Comparison of ENCODE assay signal across 3 cellular contexts in the genomic region with DNA sequence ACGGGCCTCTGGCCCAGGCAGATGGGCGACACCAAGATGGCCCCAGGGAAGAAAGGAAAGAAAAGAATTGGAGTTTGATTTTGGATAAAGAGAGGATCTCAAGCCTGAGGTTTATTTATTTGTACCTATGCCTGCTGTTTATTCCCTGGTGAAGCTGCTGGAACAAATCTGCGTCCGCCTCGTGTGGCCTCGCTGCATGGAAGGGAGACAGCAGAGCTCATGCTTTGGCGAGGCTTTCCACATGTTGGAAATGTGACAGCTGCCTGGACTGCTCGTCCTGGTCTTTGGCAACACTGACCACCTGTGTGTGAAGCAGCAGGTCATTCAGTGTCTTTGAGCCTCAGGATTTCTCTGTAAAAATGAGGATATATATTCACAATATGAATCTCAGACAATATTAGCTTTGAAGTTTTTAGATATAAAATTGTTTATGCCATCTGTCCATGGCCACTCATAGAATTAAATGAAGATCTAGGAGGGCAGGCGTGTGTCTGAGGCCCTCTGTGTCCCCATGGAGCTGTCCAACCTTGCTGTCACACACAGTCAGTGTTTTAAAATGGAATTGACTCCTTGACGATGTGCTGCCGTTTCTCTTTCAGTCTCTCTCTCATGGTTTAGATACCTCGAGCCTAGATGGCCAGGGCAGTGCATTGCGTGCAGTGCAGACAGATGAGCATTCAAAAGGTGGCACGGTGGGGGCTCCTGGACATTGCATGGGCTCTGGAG.
TF ChIP-seq lines count a peak whose summit lies in the region.

No MANE protein-coding gene starts in this region.

TF ChIP-seq in SK-N-SH, 30 proteins besides CTCF, POLR2A, EP300 and RAD21 (continued from another document):
- TF ChIP-seq, protein P1, sequence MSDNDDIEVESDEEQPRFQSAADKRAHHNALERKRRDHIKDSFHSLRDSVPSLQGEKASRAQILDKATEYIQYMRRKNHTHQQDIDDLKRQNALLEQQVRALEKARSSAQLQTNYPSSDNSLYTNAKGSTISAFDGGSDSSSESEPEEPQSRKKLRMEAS (IDR thresholded peaks at IDR 0.05; ENCODE audit: low read depth), result no peak
TF ChIP-seq in SK-N-SH: peak in this region for 1.

TF ChIP-seq in SK-N-SH treated with all-trans-retinoic acid at 6 μM for 48 hours, 23 proteins besides CTCF, POLR2A, EP300 and RAD21 (continued from another document):
- TF ChIP-seq TCF4 (CRISPR knock-in tag; IDR thresholded peaks at IDR 0.05; ENCODE audit: borderline replicate concordance) (no peak), TOX (CRISPR knock-in tag; IDR thresholded peaks at IDR 0.05; ENCODE audit: borderline replicate concordance) (no peak)
- TF ChIP-seq, protein P2, sequence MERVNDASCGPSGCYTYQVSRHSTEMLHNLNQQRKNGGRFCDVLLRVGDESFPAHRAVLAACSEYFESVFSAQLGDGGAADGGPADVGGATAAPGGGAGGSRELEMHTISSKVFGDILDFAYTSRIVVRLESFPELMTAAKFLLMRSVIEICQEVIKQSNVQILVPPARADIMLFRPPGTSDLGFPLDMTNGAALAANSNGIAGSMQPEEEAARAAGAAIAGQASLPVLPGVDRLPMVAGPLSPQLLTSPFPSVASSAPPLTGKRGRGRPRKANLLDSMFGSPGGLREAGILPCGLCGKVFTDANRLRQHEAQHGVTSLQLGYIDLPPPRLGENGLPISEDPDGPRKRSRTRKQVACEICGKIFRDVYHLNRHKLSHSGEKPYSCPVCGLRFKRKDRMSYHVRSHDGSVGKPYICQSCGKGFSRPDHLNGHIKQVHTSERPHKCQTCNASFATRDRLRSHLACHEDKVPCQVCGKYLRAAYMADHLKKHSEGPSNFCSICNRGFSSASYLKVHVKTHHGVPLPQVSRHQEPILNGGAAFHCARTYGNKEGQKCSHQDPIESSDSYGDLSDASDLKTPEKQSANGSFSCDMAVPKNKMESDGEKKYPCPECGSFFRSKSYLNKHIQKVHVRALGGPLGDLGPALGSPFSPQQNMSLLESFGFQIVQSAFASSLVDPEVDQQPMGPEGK (CRISPR knock-in tag; IDR thresholded peaks at IDR 0.05; ENCODE audit: borderline replicate concordance), result no peak
- TF ChIP-seq, protein P3, sequence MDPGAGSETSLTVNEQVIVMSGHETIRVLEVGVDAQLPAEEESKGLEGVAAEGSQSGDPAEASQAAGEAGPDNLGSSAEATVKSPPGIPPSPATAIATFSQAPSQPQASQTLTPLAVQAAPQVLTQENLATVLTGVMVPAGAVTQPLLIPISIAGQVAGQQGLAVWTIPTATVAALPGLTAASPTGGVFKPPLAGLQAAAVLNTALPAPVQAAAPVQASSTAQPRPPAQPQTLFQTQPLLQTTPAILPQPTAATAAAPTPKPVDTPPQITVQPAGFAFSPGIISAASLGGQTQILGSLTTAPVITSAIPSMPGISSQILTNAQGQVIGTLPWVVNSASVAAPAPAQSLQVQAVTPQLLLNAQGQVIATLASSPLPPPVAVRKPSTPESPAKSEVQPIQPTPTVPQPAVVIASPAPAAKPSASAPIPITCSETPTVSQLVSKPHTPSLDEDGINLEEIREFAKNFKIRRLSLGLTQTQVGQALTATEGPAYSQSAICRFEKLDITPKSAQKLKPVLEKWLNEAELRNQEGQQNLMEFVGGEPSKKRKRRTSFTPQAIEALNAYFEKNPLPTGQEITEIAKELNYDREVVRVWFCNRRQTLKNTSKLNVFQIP (CRISPR knock-in tag; IDR thresholded peaks at IDR 0.05; ENCODE audit: borderline replicate concordance, low read depth), result no peak

TF ChIP-seq in PFSK-1, 5 proteins besides CTCF, POLR2A, EP300 and RAD21 (continued from another document):
- TF ChIP-seq, protein P4, sequence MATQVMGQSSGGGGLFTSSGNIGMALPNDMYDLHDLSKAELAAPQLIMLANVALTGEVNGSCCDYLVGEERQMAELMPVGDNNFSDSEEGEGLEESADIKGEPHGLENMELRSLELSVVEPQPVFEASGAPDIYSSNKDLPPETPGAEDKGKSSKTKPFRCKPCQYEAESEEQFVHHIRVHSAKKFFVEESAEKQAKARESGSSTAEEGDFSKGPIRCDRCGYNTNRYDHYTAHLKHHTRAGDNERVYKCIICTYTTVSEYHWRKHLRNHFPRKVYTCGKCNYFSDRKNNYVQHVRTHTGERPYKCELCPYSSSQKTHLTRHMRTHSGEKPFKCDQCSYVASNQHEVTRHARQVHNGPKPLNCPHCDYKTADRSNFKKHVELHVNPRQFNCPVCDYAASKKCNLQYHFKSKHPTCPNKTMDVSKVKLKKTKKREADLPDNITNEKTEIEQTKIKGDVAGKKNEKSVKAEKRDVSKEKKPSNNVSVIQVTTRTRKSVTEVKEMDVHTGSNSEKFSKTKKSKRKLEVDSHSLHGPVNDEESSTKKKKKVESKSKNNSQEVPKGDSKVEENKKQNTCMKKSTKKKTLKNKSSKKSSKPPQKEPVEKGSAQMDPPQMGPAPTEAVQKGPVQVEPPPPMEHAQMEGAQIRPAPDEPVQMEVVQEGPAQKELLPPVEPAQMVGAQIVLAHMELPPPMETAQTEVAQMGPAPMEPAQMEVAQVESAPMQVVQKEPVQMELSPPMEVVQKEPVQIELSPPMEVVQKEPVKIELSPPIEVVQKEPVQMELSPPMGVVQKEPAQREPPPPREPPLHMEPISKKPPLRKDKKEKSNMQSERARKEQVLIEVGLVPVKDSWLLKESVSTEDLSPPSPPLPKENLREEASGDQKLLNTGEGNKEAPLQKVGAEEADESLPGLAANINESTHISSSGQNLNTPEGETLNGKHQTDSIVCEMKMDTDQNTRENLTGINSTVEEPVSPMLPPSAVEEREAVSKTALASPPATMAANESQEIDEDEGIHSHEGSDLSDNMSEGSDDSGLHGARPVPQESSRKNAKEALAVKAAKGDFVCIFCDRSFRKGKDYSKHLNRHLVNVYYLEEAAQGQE (IDR thresholded peaks at IDR 0.05; ENCODE audit: insufficient read depth in 1 of 2, low read depth in 2 of 2, low read length in 2 of 2), result peak; percentile 55 to 80; a peak in 2 of 4 replicates
- no peak for TF ChIP-seq POLR2AphosphoS5 (IDR thresholded peaks at IDR 0.05; ENCODE audit: low read depth, low read length)
- TF ChIP-seq SIN3A (IDR thresholded peaks at IDR 0.05; ENCODE audit: borderline replicate concordance, insufficient read depth, low read length), result no peak
